ENCODE assay signal across 8 cellular contexts in genomic region chr22:26483043-26483438, GRCh38. TPM values are rescaled to one million over a fixed set of nuclear protein-coding genes. Genes with fewer than 3 reads are reported as not detected.
DNase-seq lines count a peak whose midpoint lies in the region; ATAC-seq, FAIRE-seq and TF ChIP-seq lines count a peak whose summit lies in the region.

No MANE protein-coding gene starts in this region.

- H3K4me3 ChIP-seq in astrocyte (ENCODE audit: insufficient read depth, low read depth, low read length) (peak overlapping the region; percentile 99), lower leg skin (ENCODE audit: low read depth, poor library complexity, severe bottlenecking) (peak overlapping the region; percentile 70), upper lobe of right lung (peak overlapping the region; percentile 97)

- H3K36me3 ChIP-seq in astrocyte (ENCODE audit: insufficient read depth, low read length) = peaks cover 11% of the 10 kb centered on the region
- peaks cover 13% of the 10 kb centered on the region for H3K36me3 ChIP-seq in upper lobe of right lung

- peak overlapping the region; percentile 82 for H3K4me3 Mint-ChIP-seq in activated naive CD4-positive, alpha-beta T cell treated with anti-CD3 and anti-CD28 coated beads for 36 hours
- H3K4me3 Mint-ChIP-seq in astrocyte (ENCODE audit: unreplicated experiment) = peak overlapping the region; percentile 97

- H3K36me3 Mint-ChIP-seq in activated naive CD4-positive, alpha-beta T cell treated with anti-CD3 and anti-CD28 coated beads for 36 hours (ENCODE audit: low read depth) = peaks cover 17% of the 10 kb centered on the region
- H3K36me3 Mint-ChIP-seq in astrocyte (ENCODE audit: low read depth, unreplicated experiment) = peaks cover 6% of the 10 kb centered on the region

- no peaks in the 10 kb centered on the region for H3K9me3 Mint-ChIP-seq in activated naive CD4-positive, alpha-beta T cell treated with anti-CD3 and anti-CD28 coated beads for 36 hours
- H3K9me3 Mint-ChIP-seq in astrocyte (ENCODE audit: unreplicated experiment) = no peaks in the 10 kb centered on the region

- DNase-seq in activated naive CD4-positive, alpha-beta T cell treated with anti-CD3 and anti-CD28 coated beads for 36 hours = no peak
- DNase-seq in activated naive CD4-positive, alpha-beta T cell (lab: John Stamatoyannopoulos, UW) = no peak
- DNase-seq in astrocyte (ENCODE audit: low read depth) = no peak
- DNase-seq in lower leg skin (ENCODE audit: low spot score in 2 of 2) = no peak
- no peak for DNase-seq in upper lobe of right lung
- no peak for DNase-seq in COLO829 (ENCODE audit: low spot score)
- no peak for DNase-seq in DMS79 (lab: John Stamatoyannopoulos, UW)
- DNase-seq in NCI-H1092 (lab: John Stamatoyannopoulos, UW) = no peak

- H3K27me3 Mint-ChIP-seq in activated naive CD4-positive, alpha-beta T cell treated with anti-CD3 and anti-CD28 coated beads for 36 hours (ENCODE audit: low read depth) = no peaks in the 10 kb centered on the region
- H3K27me3 Mint-ChIP-seq in astrocyte (ENCODE audit: low read depth, unreplicated experiment) = no peaks in the 10 kb centered on the region

- H3K9me3 ChIP-seq in astrocyte (ENCODE audit: insufficient read depth, low read depth, low read length) (no peaks in the 10 kb centered on the region), upper lobe of right lung (no peaks in the 10 kb centered on the region)

- H3K27ac Mint-ChIP-seq in activated naive CD4-positive, alpha-beta T cell treated with anti-CD3 and anti-CD28 coated beads for 36 hours = peak overlapping the region; percentile 84
- peak overlapping the region; percentile 98 for H3K27ac Mint-ChIP-seq in astrocyte (ENCODE audit: unreplicated experiment)

- H3K4me1 Mint-ChIP-seq in activated naive CD4-positive, alpha-beta T cell treated with anti-CD3 and anti-CD28 coated beads for 36 hours (ENCODE audit: low read depth) = peaks cover 60% of the 10 kb centered on the region
- H3K4me1 Mint-ChIP-seq in astrocyte (ENCODE audit: low read depth, unreplicated experiment) = peaks cover 48% of the 10 kb centered on the region

- H3K27ac ChIP-seq in astrocyte (ENCODE audit: low read depth, low read length) (peak overlapping the region; percentile 96), upper lobe of right lung (peak overlapping the region; percentile 98)

- H3K79me2 ChIP-seq in astrocyte (ENCODE audit: insufficient read depth, low read length) = peaks cover 79% of the 10 kb centered on the region

- H3K9ac ChIP-seq in astrocyte (ENCODE audit: low read length) = peak overlapping the region; percentile 99

- no peak for TF ChIP-seq CTCF in astrocyte (IDR thresholded peaks at IDR 0.05; ENCODE audit: insufficient read depth, low read depth, low read length)
- no peak for TF ChIP-seq CTCF in lower leg skin (IDR thresholded peaks at IDR 0.05)
- TF ChIP-seq CTCF in upper lobe of right lung (IDR thresholded peaks at IDR 0.05) = no peak

- FAIRE-seq in astrocyte (lab: Jason Lieb, UNC) = no peak

- H3K27me3 ChIP-seq in astrocyte (ENCODE audit: insufficient read depth, low read length) (no peaks in the 10 kb centered on the region), upper lobe of right lung (no peaks in the 10 kb centered on the region)

- peak overlapping the region; percentile 100 for H3K4me2 ChIP-seq in astrocyte (ENCODE audit: low read length)

- CTCF ChIA-PET in activated naive CD4-positive, alpha-beta T cell treated with anti-CD3 and anti-CD28 coated beads for 36 hours (lab: Charles Lee) = interaction anchor here (0.6 to 1.7 kb wide), 6 partner anchors 20 to 189 kb away, joined by 3 to 5 read pairs (median 4); no protein-coding TSS in a partner anchor

- TF ChIP-seq POLR2A in lower leg skin (IDR thresholded peaks at IDR 0.05) = no peak

- 5% methylated on average over 7 of the region's 7 CpGs for WGBS in lower leg skin, 2 donors

- no peaks in the 10 kb centered on the region for H4K20me1 ChIP-seq in astrocyte (ENCODE audit: insufficient read depth, low read length)

- no peak for ATAC-seq in upper lobe of right lung

- peak overlapping the region; percentile 90 for H2AFZ ChIP-seq in astrocyte (ENCODE audit: low read depth, low read length)

- peaks cover 30% of the 10 kb centered on the region for H3K4me1 ChIP-seq in astrocyte (ENCODE audit: insufficient read depth, low read length)
- H3K4me1 ChIP-seq in upper lobe of right lung = peaks cover 58% of the 10 kb centered on the region

- intact Hi-C loops in activated naive CD4-positive, alpha-beta T cell treated with anti-CD3 and anti-CD28 coated beads for 36 hours (cut with micrococcal nuclease) = loop anchor here (1.0 to 5.0 kb wide), 3 partner anchors 55 to 107 kb away; partner anchors contain the start of gene TPST2
- intact Hi-C loops in lower leg skin (cut with DNase I; ENCODE audit: low total_unique reads) = no loop called here
- intact Hi-C loops in upper lobe of right lung (cut with DNase I) = no loop called here

RNA-seq across cellular contexts. Expression of gene HPS4, which starts 0.5 kb away (rescaled TPM):
- total RNA-seq in activated naive CD4-positive, alpha-beta T cell treated with anti-CD3 and anti-CD28 coated beads for 36 hours = 10 to 100 TPM; 48.0 to 51.5 TPM
- total RNA-seq in astrocyte (21.9 and 25.2 TPM in 2 replicates), lower leg skin (10 to 100 TPM; 40.5 to 68.0 (median 47.5) TPM), upper lobe of right lung (31.0 TPM)

RNA-seq across cellular contexts. Expression of gene SRRD, which starts 0.6 kb away (rescaled TPM):
- total RNA-seq in activated naive CD4-positive, alpha-beta T cell treated with anti-CD3 and anti-CD28 coated beads for 36 hours = 10 to 100 TPM; 20.8 to 21.6 TPM
- total RNA-seq in astrocyte (33.1 and 34.4 TPM in 2 replicates), lower leg skin (10 to 100 TPM; 10.3 to 21.5 (median 17.3) TPM), upper lobe of right lung (14.6 TPM)

RNA-seq across cellular contexts. Expression of gene TFIP11, which starts 29.2 kb away (rescaled TPM):
- total RNA-seq in activated naive CD4-positive, alpha-beta T cell treated with anti-CD3 and anti-CD28 coated beads for 36 hours = 10 to 100 TPM; 33.3 to 34.4 TPM
- total RNA-seq in astrocyte (36.1 and 36.9 TPM in 2 replicates), lower leg skin (10 to 100 TPM; 29.1 to 55.0 (median 35.7) TPM), upper lobe of right lung (33.1 TPM)

RNA-seq across cellular contexts. Expression of gene ASPHD2, which starts 54.0 kb away (rescaled TPM):
- total RNA-seq in activated naive CD4-positive, alpha-beta T cell treated with anti-CD3 and anti-CD28 coated beads for 36 hours = 1 to 10 TPM; 4.4 to 4.7 TPM
- total RNA-seq in astrocyte (11.7 and 13.0 TPM in 2 replicates), lower leg skin (10 to 100 TPM; 18.8 to 31.4 (median 22.2) TPM), upper lobe of right lung (1.2 TPM)
